Comparison of ENCODE assay signal across 8 cellular contexts in the genomic region with DNA sequence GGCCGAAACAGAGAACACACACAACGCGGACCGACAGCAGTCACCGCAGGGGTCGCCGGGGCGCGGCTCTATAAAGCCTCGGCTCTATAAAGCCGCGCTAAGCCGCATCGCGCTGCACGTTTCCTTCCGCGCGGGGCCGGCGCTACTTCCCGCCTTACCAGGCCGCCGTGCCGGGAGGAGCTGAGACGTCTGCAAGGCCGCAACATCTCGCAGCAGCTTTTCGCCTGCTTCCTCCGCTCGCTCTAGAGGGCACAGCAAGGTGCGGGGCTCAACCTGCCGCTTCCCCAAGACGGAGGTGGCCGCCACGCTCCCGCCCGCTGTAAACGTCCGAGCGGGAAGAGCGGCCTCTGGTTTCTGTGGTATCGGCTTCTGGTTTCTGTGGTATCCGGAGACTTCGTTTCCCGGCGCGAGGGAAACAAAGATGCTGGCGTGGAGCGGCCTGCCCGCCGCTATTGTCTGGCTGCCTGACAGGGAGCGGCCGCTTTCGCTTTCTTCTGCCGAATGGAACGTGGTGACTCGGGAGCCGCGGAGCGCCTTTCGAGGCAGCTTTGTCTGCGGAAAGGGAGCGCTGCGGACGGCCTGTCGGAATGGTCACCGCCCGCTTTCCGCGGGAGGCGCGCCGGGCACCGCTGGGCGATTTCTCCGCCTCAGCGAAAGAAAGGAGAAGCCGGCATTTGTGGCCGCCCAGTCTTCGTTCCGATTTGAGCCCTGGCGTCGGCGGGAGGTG.
A peak's percentile ranks its signal among the peaks of the same experiment; 100 is the strongest.
DNase-seq lines count a peak whose midpoint lies in the region; ATAC-seq and TF ChIP-seq lines count a peak whose summit lies in the region.

No MANE protein-coding gene starts in this region.

- intact Hi-C loops in Caco-2 (cut with micrococcal nuclease; ENCODE audit: unreplicated experiment), result loop anchor here (1.0 to 10.0 kb wide), 5 partner anchors 10 to 548 kb away; partner anchors contain the start of gene DNAJC1
- intact Hi-C loops in Panc1 (cut with micrococcal nuclease; ENCODE audit: unreplicated experiment), result no loop called here

- ATAC-seq in GM19395 (IDR thresholded peaks at IDR 0.05; ENCODE audit: unreplicated experiment) (peak; percentile 82), HG03521 (IDR thresholded peaks at IDR 0.05; ENCODE audit: unreplicated experiment) (peak; percentile 78), Panc1 (peak; percentile 91)
- peak; percentile 89 for ATAC-seq in stimulated activated naive CD8-positive, alpha-beta T cell treated with anti-CD3 and anti-CD28 coated beads, Interleukin-15, Interleukin-2, amounts not matched to agents 100 U/mL and 50 U/mL, for 24 hours

- H3K27me3 ChIP-seq in Caco-2 (replicated peaks; ENCODE audit: control insufficient read depth, insufficient read depth, low read length) (no peaks in the 10 kb centered on the region), Panc1 (ENCODE audit: control insufficient read depth, insufficient read depth, low read length) (no peaks in the 10 kb centered on the region)

- peaks cover 7% of the 10 kb centered on the region for H3K36me3 Mint-ChIP-seq in Caco-2 (ENCODE audit: insufficient read depth, unreplicated experiment)
- H3K36me3 Mint-ChIP-seq in nephron progenitor cell (ENCODE audit: low read depth), result no peaks in the 10 kb centered on the region

- H3K4me1 ChIP-seq in Caco-2, result peaks cover 41% of the 10 kb centered on the region
- peaks cover 4% of the 10 kb centered on the region; the same call in 1 of the 2 replicates for H3K4me1 ChIP-seq in Panc1 (ENCODE audit: control insufficient read depth, insufficient read depth, low read length)

- H3K36me3 ChIP-seq in Caco-2 (ENCODE audit: control insufficient read depth, insufficient read depth, low read length) (no peaks in the 10 kb centered on the region), Panc1 (ENCODE audit: control insufficient read depth, insufficient read depth, low read length) (no peaks in the 10 kb centered on the region)

- H3K27me3 Mint-ChIP-seq in Caco-2 (ENCODE audit: insufficient read depth, unreplicated experiment) (no peaks in the 10 kb centered on the region), nephron progenitor cell (ENCODE audit: low read depth, poor library complexity) (peaks cover 4% of the 10 kb centered on the region)

- TF ChIP-seq CTCF in Caco-2 (IDR thresholded peaks at IDR 0.05; ENCODE audit: insufficient read depth in 1 of 2, low read depth in 1 of 2, low read length in 1 of 2, severe bottlenecking in 1 of 2, unreplicated experiment in 1 of 2) (peak in 1 of 2 experiments; percentile 41), Panc1 (IDR thresholded peaks at IDR 0.05) (no peak), fibroblast of villous mesenchyme (IDR thresholded peaks at IDR 0.05; ENCODE audit: insufficient read depth, low read depth, low read length) (no peak), nephron progenitor cell (IDR thresholded peaks at IDR 0.05) (no peak)

- BruUV-seq in Caco-2 (replicated peaks; lab: Mats Ljungman, UMichigan), result no TSS peak
- BruUV-seq in Panc1 (replicated peaks; lab: Mats Ljungman, UMichigan), result no TSS peak

- peak overlapping the region; percentile 92 for H3K4me3 Mint-ChIP-seq in Caco-2 (ENCODE audit: unreplicated experiment)
- H3K4me3 Mint-ChIP-seq in nephron progenitor cell, result peak overlapping the region; percentile 85

- H3K27ac ChIP-seq in Panc1 (ENCODE audit: low read length), result peak overlapping the region; percentile 75

- DNase-seq in Caco-2 (peak; percentile 84 to 85), Panc1 (ENCODE audit: low read depth, low spot score) (no peak), fibroblast of villous mesenchyme (ENCODE audit: low read depth) (peak; percentile 89), nephron progenitor cell (peak; percentile 86)
- DNase-seq in activated effector memory CD4-positive, alpha-beta T cell treated with anti-CD3 and anti-CD28 coated beads, Interleukin-2, amount 50 U/mL, for 16 hours, result peak; percentile 95
- peak; percentile 85 for DNase-seq in stimulated activated naive CD8-positive, alpha-beta T cell treated with anti-CD3 and anti-CD28 coated beads, Interleukin-15, Interleukin-2, amounts not matched to agents 100 U/mL and 50 U/mL, for 24 hours

- CTCF ChIA-PET in Caco-2 (lab: Charles Lee), result no interaction called here
- CTCF ChIA-PET in Panc1 (lab: Charles Lee), result no interaction called here

- H3K4me1 Mint-ChIP-seq in Caco-2 (ENCODE audit: low read depth, unreplicated experiment) (peaks cover 62% of the 10 kb centered on the region), nephron progenitor cell (peaks cover 62% of the 10 kb centered on the region)

- POLR2A ChIA-PET in Caco-2 (lab: Charles Lee) (interaction anchor here (0.6 to 2.1 kb wide), 6 partner anchors 11 to 1131 kb away, joined by 3 to 11 read pairs (median 4); partner anchors contain the start of gene COMMD3), Panc1 (lab: Charles Lee) (interaction anchor here (0.6 kb wide), 2 partner anchors 187 to 834 kb away, joined by 3 read pairs; no protein-coding TSS in a partner anchor)

- H3K9me3 Mint-ChIP-seq in Caco-2 (ENCODE audit: unreplicated experiment) (no peaks in the 10 kb centered on the region), nephron progenitor cell (no peaks in the 10 kb centered on the region)

- H3K4me3 ChIP-seq in Caco-2 (ENCODE audit: low read depth, low read length) (peak overlapping the region; percentile 54), Panc1 (ENCODE audit: low read depth in 2 of 2, low read length in 2 of 2) (peak overlapping the region; percentile 59 to 73), fibroblast of villous mesenchyme (ENCODE audit: low read depth, low read length) (peak overlapping the region; percentile 65)

- peak overlapping the region; percentile 90 for H3K27ac Mint-ChIP-seq in Caco-2 (ENCODE audit: unreplicated experiment)
- peak overlapping the region; percentile 95 for H3K27ac Mint-ChIP-seq in nephron progenitor cell

- in situ Hi-C loops in Panc1 (cut with HindIII; ENCODE audit: low pct_unique_long_range_greater_than_20kb, low sequenced_read_pairs), result no loop called here

- H3K9me3 ChIP-seq in Caco-2 (no peaks in the 10 kb centered on the region), Panc1 (ENCODE audit: control insufficient read depth, insufficient read depth, low read depth, low read length) (no peaks in the 10 kb centered on the region)
